In the genomic region with DNA sequence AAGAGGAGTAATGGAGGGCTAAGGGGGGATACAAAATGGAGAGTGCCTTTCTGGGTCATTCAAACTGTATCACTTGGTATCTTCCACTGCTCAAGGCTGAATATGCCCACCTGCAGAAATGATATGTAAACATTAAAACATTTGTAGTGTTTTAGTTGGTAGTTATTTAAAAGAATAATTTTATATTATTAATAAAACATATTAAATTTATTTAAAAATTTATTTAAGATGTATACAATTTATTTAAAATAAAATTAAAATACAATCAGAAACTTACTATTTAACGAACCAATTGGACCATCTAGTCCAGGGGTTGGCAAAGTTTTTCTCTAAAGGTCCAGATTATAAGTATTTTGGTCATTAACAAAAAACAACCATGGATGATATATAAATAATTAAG, we compare ENCODE assay signal across 23 cellular contexts.
"Had no signal": no experiment of that assay in that cellular context is flagged by ENCODE, and none has a peak within 500 bp of the region (broad histone marks: within the 10 kb centered on the region; RNA-seq: fewer than 3 reads in every experiment).

No MANE protein-coding gene starts in this region.

- H3K4me2 ChIP-seq: KMS-11 had no signal

- H3K9me3 ChIP-seq: SJCRH30 had no signal

- H3K36me3 Mint-ChIP-seq: IgD-negative memory B cell had no signal

- DNase-seq: Kasumi-1, MV-4-11, NCI-H1048, NCI-H1105, NCI-H1417, NCI-H1436 treated with DMSO at 0.1 percent for 48 hours, NCI-H1694, NCI-H187 treated with DMSO at 0.1 percent for 48 hours, NCI-H2029 treated with DMSO at 0.1 percent for 48 hours, NCI-H2171 treated with DMSO at 0.1 percent for 48 hours, NCI-H345, NCI-H446 treated with DMSO at 0.1 percent for 48 hours, NCI-H510A treated with DMSO at 0.1 percent for 48 hours, NCI-H526, SHP77 treated with DMSO at 0.1 percent for 48 hours, SJCRH30 had no signal

- H3K9ac ChIP-seq: KMS-11 had no signal

- H3K36me3 ChIP-seq: SJCRH30 had no signal

- H3K27me3 ChIP-seq: SJCRH30 had no signal

- FAIRE-seq: HTR-8/SVneo, K562 had no signal

- H3K27ac Mint-ChIP-seq: IgD-negative memory B cell had no signal

- H3K4me3 ChIP-seq: K562, SJCRH30 had no signal

- ATAC-seq: K562, Right ventricle myocardium inferior, SK-N-SH treated with all-trans-retinoic acid at 6 μM for 48 hours had no signal

- H3K27ac ChIP-seq: HL-60, KMS-11, SJCRH30 had no signal
